In the genomic region with DNA sequence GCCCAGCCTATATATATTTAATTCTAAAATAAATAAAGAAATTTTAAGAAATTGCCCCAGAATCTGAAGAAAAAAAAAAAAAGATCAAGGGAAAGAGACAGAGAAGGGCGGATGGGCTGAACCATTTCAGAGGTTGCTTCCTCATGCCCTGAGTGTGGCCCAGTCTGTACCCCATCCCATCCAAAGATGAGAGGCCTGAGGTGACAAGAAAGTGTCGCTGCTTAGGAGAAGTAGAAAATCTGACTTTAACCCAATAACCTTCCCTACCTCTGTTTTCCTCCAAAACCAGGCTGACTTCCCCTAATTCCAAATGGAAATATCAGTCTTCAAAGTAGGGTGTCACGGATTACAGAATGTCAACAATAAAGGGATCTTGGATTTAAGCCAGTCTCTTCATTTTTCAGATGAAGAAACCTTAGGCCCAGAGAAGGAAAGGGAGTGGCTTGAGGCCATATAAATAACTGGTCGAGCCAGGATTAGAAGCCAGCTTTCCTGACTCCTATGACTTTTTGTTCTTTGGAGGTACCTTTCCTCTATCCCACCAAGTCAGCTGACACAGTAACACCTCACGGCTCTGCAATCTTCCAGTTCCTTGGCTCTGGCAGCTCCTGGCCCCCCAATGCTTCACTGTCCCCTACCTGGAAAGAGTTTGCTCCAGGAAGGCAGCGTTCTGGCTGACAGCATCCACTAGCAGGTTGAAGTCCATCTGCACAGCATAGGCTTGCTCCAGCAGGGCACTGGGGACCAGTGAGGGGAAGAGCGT, we compare ENCODE assay signal across 18 cellular contexts. TPM values are rescaled to one million over a fixed set of nuclear protein-coding genes. Genes with fewer than 3 reads are reported as not detected.
A peak's percentile ranks its signal among the peaks of the same experiment; 100 is the strongest.
DNase-seq lines count a peak whose midpoint lies in the region; ATAC-seq lines count a peak whose summit lies in the region.
"Had no signal": no experiment of that assay in that cellular context is flagged by ENCODE, and none has a peak within 500 bp of the region (broad histone marks: within the 10 kb centered on the region; RNA-seq: fewer than 3 reads in every experiment).

No MANE protein-coding gene starts in this region.

- ATAC-seq in left ventricle myocardium superior (peak; percentile 13), aorta (ENCODE audit: low FRiP score) (peak; percentile 21), HG02571 (IDR thresholded peaks at IDR 0.05; ENCODE audit: unreplicated experiment) (no peak)
- ATAC-seq: K562, left cardiac atrium, Panc1 had no signal

- H3K27ac ChIP-seq in duodenal mucosa (ENCODE audit: low read depth, low read length) (peak overlapping the region; percentile 75), mucosa of rectum (ENCODE audit: low read depth in 2 of 2, low read length in 2 of 2) (peak overlapping the region; percentile 93), aorta (ENCODE audit: low read depth in 1 of 2, low read length in 2 of 2) (no peak overlapping the region)
- H3K27ac ChIP-seq: pancreas had no signal

- H3K27me3 ChIP-seq in duodenal mucosa (ENCODE audit: control insufficient read depth in 1 of 2, insufficient read depth in 2 of 2, low read length in 2 of 2) = no peaks in the 10 kb centered on the region
- no peaks in the 10 kb centered on the region for H3K27me3 ChIP-seq in mucosa of rectum (ENCODE audit: control insufficient read depth in 2 of 2, insufficient read depth in 2 of 2, low read length in 2 of 2)
- H3K27me3 ChIP-seq in aorta (ENCODE audit: control insufficient read depth in 1 of 2, insufficient read depth in 2 of 2, low read length in 1 of 2) = no peaks in the 10 kb centered on the region
- H3K27me3 ChIP-seq: heart left ventricle, pancreas, upper lobe of left lung had no signal

- H3K9me3 ChIP-seq in duodenal mucosa (ENCODE audit: control insufficient read depth in 1 of 2, low read length in 2 of 2) (no peaks in the 10 kb centered on the region), mucosa of rectum (ENCODE audit: control insufficient read depth in 2 of 2, low read length in 2 of 2) (no peaks in the 10 kb centered on the region), aorta (ENCODE audit: control insufficient read depth, low read length) (no peaks in the 10 kb centered on the region)
- H3K9me3 ChIP-seq: heart left ventricle, pancreas, upper lobe of left lung had no signal

- peaks cover 25 to 41% of the 10 kb centered on the region in 2 donors for H3K36me3 ChIP-seq in duodenal mucosa (ENCODE audit: control insufficient read depth in 1 of 2, insufficient read depth in 2 of 2, low read length in 2 of 2)
- H3K36me3 ChIP-seq in mucosa of rectum (ENCODE audit: control insufficient read depth in 2 of 2, insufficient read depth in 2 of 2, low read length in 2 of 2) = peaks cover 29 to 31% of the 10 kb centered on the region in 2 donors
- H3K36me3 ChIP-seq in aorta (ENCODE audit: control insufficient read depth in 1 of 2, insufficient read depth in 2 of 2, low read length in 1 of 2) = peaks cover 0 to 3% of the 10 kb centered on the region in 2 donors
- H3K36me3 ChIP-seq: pancreas had no signal

- H3K4me1 ChIP-seq in duodenal mucosa (ENCODE audit: control insufficient read depth in 1 of 2, insufficient read depth in 2 of 2, low read length in 2 of 2) (peaks cover 22 to 38% of the 10 kb centered on the region in 2 donors), mucosa of rectum (ENCODE audit: control insufficient read depth in 2 of 2, insufficient read depth in 2 of 2, low read length in 2 of 2) (peaks cover 5 to 21% of the 10 kb centered on the region in 2 donors), aorta (ENCODE audit: control insufficient read depth in 1 of 2, insufficient read depth in 2 of 2, low read length in 2 of 2) (no peaks in the 10 kb centered on the region)
- H3K4me1 ChIP-seq: pancreas had no signal

- H3K4me3 ChIP-seq in duodenal mucosa (ENCODE audit: low read depth in 1 of 2, low read length in 2 of 2) = peak overlapping the region; percentile 38 to 40
- H3K4me3 ChIP-seq in mucosa of rectum (ENCODE audit: low read length in 2 of 2) = peak overlapping the region; percentile 31 to 46
- no peak overlapping the region for H3K4me3 ChIP-seq in aorta (ENCODE audit: low read length in 2 of 2)
- H3K4me3 ChIP-seq: heart left ventricle, K562, pancreas, upper lobe of left lung had no signal

- 80 to 83% methylated on average over 7 of the region's 7 CpGs for WGBS in aorta, 2 donors

- intact Hi-C loops in left ventricle myocardium superior (cut with micrococcal nuclease) (no loop called here), cardiac septum (cut with DNase I) (no loop called here), aorta (cut with DNase I) (no loop called here)

- H3K9ac ChIP-seq in duodenal mucosa (ENCODE audit: low read depth in 1 of 2, low read length in 2 of 2) (peak overlapping the region; percentile 11 to 38), mucosa of rectum (ENCODE audit: low read depth in 1 of 2, low read length in 2 of 2) (peak overlapping the region; percentile 36 to 48)

- DNase-seq in left ventricle myocardium superior (no peak), cardiac septum (ENCODE audit: low spot score) (no peak), aorta (no peak), dermis blood vessel endothelial cell (no peak)
- DNase-seq in activated CD4-positive, alpha-beta T cell treated with anti-CD3 and anti-CD28 coated beads for 1 hour = no peak
- DNase-seq: activated CD4-positive, alpha-beta T cell treated with anti-CD3 and anti-CD28 coated beads for 4 hours; activated naive CD4-positive, alpha-beta T cell treated with anti-CD3 and anti-CD28 coated beads for 36 hours; activated T-cell treated with anti-CD3 and anti-CD28 coated beads, Interleukin-2, amount 50 U/mL, for 48 hours; heart left ventricle; left cardiac atrium; NCI-H1436; pancreas; upper lobe of left lung had no signal

RNA-seq across cellular contexts. Expression of gene GSS, which starts 10.1 kb away (rescaled TPM):
- total RNA-seq in left ventricle myocardium superior (18.6 TPM), cardiac septum (27.5 TPM), aorta (10 to 100 TPM; 22.9 to 24.3 TPM), dermis blood vessel endothelial cell (73.7 and 88.7 TPM in 2 replicates)
- 10 to 100 TPM; 12.9 to 31.5 TPM for polyA plus RNA-seq in aorta

RNA-seq across cellular contexts. Expression of gene MYH7B, which starts 10.2 kb away (rescaled TPM):
- 297 TPM for total RNA-seq in left ventricle myocardium superior
- total RNA-seq in cardiac septum = 238 TPM
- total RNA-seq in aorta = under 1 TPM; 0.57 to 0.88 TPM
- polyA plus RNA-seq in aorta = 1 to 10 TPM in 1 of 2 donors, under 1 TPM in 1; 0.13 to 4.6 TPM
- under 0.01 and 0.17 TPM in 2 replicates for total RNA-seq in dermis blood vessel endothelial cell

Comparison
In these comparisons a context has a peak if more than half of its experiments do, and no peak if none do; other contexts are left out.
1. H3K27ac ChIP-seq: peak in duodenal mucosa (single experiment) and mucosa of rectum (2 of 2); none in aorta (0 of 2).
2. H3K4me3 ChIP-seq: peak in duodenal mucosa (2 of 2) and mucosa of rectum (2 of 2); none in aorta (0 of 2).
3. RNA of gene MYH7B, which starts 10.2 kb away (total RNA-seq): 297 TPM in left ventricle myocardium superior (single experiment) and 238 TPM in cardiac septum (single experiment); 0.57 to 0.88 TPM in aorta and under 0.01 to 0.17 TPM in dermis blood vessel endothelial cell; every median in the first group is over 100 times any median in the second.